Comparison of ENCODE assay signal across 9 cellular contexts in genomic region chr14:72643317-72643801, GRCh38.
DNase-seq lines count a peak whose midpoint lies in the region; ATAC-seq and TF ChIP-seq lines count a peak whose summit lies in the region.
"Had no signal": no experiment of that assay in that cellular context is flagged by ENCODE, and none has a peak within 500 bp of the region (broad histone marks: within the 10 kb centered on the region; RNA-seq: fewer than 3 reads in every experiment).

No MANE protein-coding gene starts in this region.

- intact Hi-C loops in dorsolateral prefrontal cortex (cut with DNase I), result no loop called here

- no peak overlapping the region for H3K4me3 ChIP-seq in dorsolateral prefrontal cortex

- peak overlapping the region in 21 of 59 donors; percentile 4 to 86 (median 42) for H3K27ac ChIP-seq in dorsolateral prefrontal cortex

- no peak for TF ChIP-seq CTCF in dorsolateral prefrontal cortex (IDR thresholded peaks at IDR 0.05 in 54 of 56, conservative IDR thresholded peaks at IDR 0.05 in 2 of 56; ENCODE audit: low read depth in 1 of 56, partially characterized antibody in 56 of 56)

- peak; percentile 23 for DNase-seq in Ammon's horn (ENCODE audit: low spot score)
- DNase-seq in NCI-H82 treated with DMSO at 0.1 percent for 48 hours (lab: John Stamatoyannopoulos, UW; ENCODE audit: unreplicated experiment), result peak; percentile 74
- peak in 8 of 10 donors; percentile 53 to 81 (median 60) for DNase-seq in dorsolateral prefrontal cortex
- DNase-seq in mucosa of gallbladder (ENCODE audit: low spot score), result peak; percentile 21
- no peak for DNase-seq in activated CD4-positive, CD25-positive, alpha-beta regulatory T cell treated with anti-CD3 and anti-CD28 coated beads, Interleukin-2, amount 50 U/mL, for 72 hours
- DNase-seq in COR-L47 (lab: John Stamatoyannopoulos, UW), result no peak
- DNase-seq in central memory CD4-positive, alpha-beta T cell, result no peak
- DNase-seq: T-helper 2 cell had no signal

- H3K27me3 ChIP-seq in dorsolateral prefrontal cortex, result no peaks in the 10 kb centered on the region

- ATAC-seq in HG02588 (IDR thresholded peaks at IDR 0.05; ENCODE audit: unreplicated experiment), result no peak

Comparison
In these comparisons a context has a peak if more than half of its experiments do, and no peak if none do; other contexts are left out.
1. DNase-seq: peak in Ammon's horn (single experiment), NCI-H82 treated with DMSO at 0.1 percent for 48 hours (single experiment), dorsolateral prefrontal cortex (8 of 10) and mucosa of gallbladder (single experiment); none in activated CD4-positive, CD25-positive, alpha-beta regulatory T cell treated with anti-CD3 and anti-CD28 coated beads, Interleukin-2, amount 50 U/mL, for 72 hours (single experiment), COR-L47 (single experiment) and central memory CD4-positive, alpha-beta T cell (single experiment).